In genomic region chr19:16714702-16715294, GRCh38 we compare ENCODE assay signal across 8 cellular contexts. TPM values are rescaled to one million over a fixed set of nuclear protein-coding genes. Genes with fewer than 3 reads are reported as not detected.
DNase-seq lines count a peak whose midpoint lies in the region; ATAC-seq and TF ChIP-seq lines count a peak whose summit lies in the region.

No MANE protein-coding gene starts in this region.

- intact Hi-C loops in ovary (cut with DNase I): no loop called here

- no peak for ATAC-seq in activated T-cell treated with anti-CD3 and anti-CD28 coated beads, Interleukin-2, amount 50 U/mL, for 4 hours
- ATAC-seq in GM21526 (IDR thresholded peaks at IDR 0.05; ENCODE audit: low FRiP score, unreplicated experiment) (no peak), HG03196 (IDR thresholded peaks at IDR 0.05; ENCODE audit: unreplicated experiment) (no peak)

- 13 to 20% (median 14%) methylated on average over 14 of the region's 14 CpGs for WGBS in ovary, 3 donors

- no peak for TF ChIP-seq POLR2A in ovary (IDR thresholded peaks at IDR 0.05)

- H3K9me3 Mint-ChIP-seq in activated T-cell treated with anti-CD3 and anti-CD28 coated beads, Interleukin-2, amount 50 U/mL, for 4 hours: no peaks in the 10 kb centered on the region

- H3K36me3 ChIP-seq in H7 (replicated peaks; ENCODE audit: control insufficient read depth, insufficient read depth, low read length) (no peaks in the 10 kb centered on the region), NT2/D1 (ENCODE audit: insufficient read depth, insufficient read length, low read length) (no peaks in the 10 kb centered on the region), ovary (no peaks in the 10 kb centered on the region)

- H3K27me3 ChIP-seq in H7 (ENCODE audit: control insufficient read depth, insufficient read depth, low read length) (no peaks in the 10 kb centered on the region), NT2/D1 (ENCODE audit: insufficient read depth, insufficient read length) (no peaks in the 10 kb centered on the region), ovary (no peaks in the 10 kb centered on the region)

- no peak overlapping the region for H3K9ac ChIP-seq in NT2/D1 (ENCODE audit: insufficient read length, low read depth)

- TF ChIP-seq EP300 in ovary (IDR thresholded peaks at IDR 0.05): no peak

- peak; percentile 73 for DNase-seq in H7
- DNase-seq in NT2/D1 (ENCODE audit: low read depth, low spot score): peak; percentile 49
- peak; percentile 10 for DNase-seq in activated T-cell treated with anti-CD3 and anti-CD28 coated beads, Interleukin-2, amount 50 U/mL, for 4 hours
- peak; percentile 41 for DNase-seq in fibroblast of villous mesenchyme (ENCODE audit: low read depth)
- DNase-seq in ovary: peak; percentile 16 to 68 (median 33)

- no peaks in the 10 kb centered on the region for H3K36me3 Mint-ChIP-seq in activated T-cell treated with anti-CD3 and anti-CD28 coated beads, Interleukin-2, amount 50 U/mL, for 4 hours (ENCODE audit: insufficient read depth)

- H3K9me3 ChIP-seq in NT2/D1 (ENCODE audit: insufficient read depth, low read length) (no peaks in the 10 kb centered on the region), ovary (no peaks in the 10 kb centered on the region)

- TF ChIP-seq CTCF in C4-2B (conservative IDR thresholded peaks at IDR 0.05): peak; percentile 94
- TF ChIP-seq CTCF in fibroblast of villous mesenchyme (IDR thresholded peaks at IDR 0.05; ENCODE audit: insufficient read depth, low read depth, low read length): peak; percentile 91
- peak; percentile 33 to 51 (median 42) for TF ChIP-seq CTCF in ovary (IDR thresholded peaks at IDR 0.05)

- H3K4me1 ChIP-seq in NT2/D1 (ENCODE audit: insufficient read depth, insufficient read length) (no peaks in the 10 kb centered on the region), ovary (ENCODE audit: insufficient read depth) (no peaks in the 10 kb centered on the region)

- H3K4me3 Mint-ChIP-seq in activated T-cell treated with anti-CD3 and anti-CD28 coated beads, Interleukin-2, amount 50 U/mL, for 4 hours: no peak overlapping the region

- H3K4me3 ChIP-seq in H7 (ENCODE audit: insufficient read depth, low read depth, low read length): no peak overlapping the region
- no peak overlapping the region for H3K4me3 ChIP-seq in NT2/D1 (ENCODE audit: insufficient read length, low read depth)
- no peak overlapping the region for H3K4me3 ChIP-seq in fibroblast of villous mesenchyme (ENCODE audit: low read depth, low read length)
- no peak overlapping the region for H3K4me3 ChIP-seq in ovary

- peaks cover 11% of the 10 kb centered on the region for H3K27me3 Mint-ChIP-seq in activated T-cell treated with anti-CD3 and anti-CD28 coated beads, Interleukin-2, amount 50 U/mL, for 4 hours (ENCODE audit: low read depth)

- H3K4me1 Mint-ChIP-seq in activated T-cell treated with anti-CD3 and anti-CD28 coated beads, Interleukin-2, amount 50 U/mL, for 4 hours (ENCODE audit: low read depth): peaks cover 4% of the 10 kb centered on the region

- H3K27ac ChIP-seq in C4-2B (no peak overlapping the region), ovary (no peak overlapping the region)

RNA-seq across cellular contexts. Expression of gene NWD1, which starts 4.8 kb away (rescaled TPM):
- total RNA-seq in H7 (2014; rRNA removed; shearing (Covaris generic)): not detected in 2 replicates
- not detected for total RNA-seq in activated T-cell treated with anti-CD3 and anti-CD28 coated beads, Interleukin-2, amount 50 U/mL, for 4 hours
- total RNA-seq in fibroblast of villous mesenchyme (not detected in 2 replicates), ovary (1 to 10 TPM in 2 of 7 donors, under 1 TPM in 3, not detected in 2; 0.60 to 5.2 (median 0.94) TPM)
- polyA plus RNA-seq in ovary: under 1 TPM; 0.03 to 0.04 TPM

RNA-seq across cellular contexts. Expression of gene TMEM38A, which starts 53.9 kb away (rescaled TPM):
- total RNA-seq in H7 (2014; rRNA removed; shearing (Covaris generic)): 3.5 and 7.4 TPM in 2 replicates
- under 1 TPM; 0.27 to 0.89 (median 0.45) TPM for total RNA-seq in activated T-cell treated with anti-CD3 and anti-CD28 coated beads, Interleukin-2, amount 50 U/mL, for 4 hours
- total RNA-seq in fibroblast of villous mesenchyme: 1.3 and 2.2 TPM in 2 replicates
- 1 to 10 TPM in 6 of 7 donors, under 1 TPM in 1; 0.83 to 7.5 (median 3.9) TPM for total RNA-seq in ovary
- polyA plus RNA-seq in ovary: 1 to 10 TPM; 2.2 to 3.1 TPM

RNA-seq across cellular contexts. Expression of gene SMIM7, which starts 54.9 kb away (rescaled TPM):
- 58.0 and 62.9 TPM in 2 replicates for total RNA-seq in H7 (2014; rRNA removed; shearing (Covaris generic))
- 10 to 100 TPM; 55.3 to 60.2 (median 60.2) TPM for total RNA-seq in activated T-cell treated with anti-CD3 and anti-CD28 coated beads, Interleukin-2, amount 50 U/mL, for 4 hours
- 60.6 and 68.7 TPM in 2 replicates for total RNA-seq in fibroblast of villous mesenchyme
- 100 to 1,000 TPM in 1 of 7 donors, 10 to 100 TPM in 6; 59.1 to 109 (median 71.8) TPM for total RNA-seq in ovary
- polyA plus RNA-seq in ovary: 100 to 1,000 TPM in 1 of 2 donors, 10 to 100 TPM in 1; 87.5 to 123 TPM

Comparison
In these comparisons a context has a peak if more than half of its experiments do, and no peak if none do; other contexts are left out.
1. CTCF ChIP-seq: peak in every context shown above with its lines; median percentile 94 in C4-2B; 91 in fibroblast of villous mesenchyme; 42 in ovary.
2. DNase-seq: peak in every context shown above with its lines; median percentile 73 in H7; 49 in NT2/D1; 41 in fibroblast of villous mesenchyme; 33 in ovary; 10 in activated T-cell treated with anti-CD3 and anti-CD28 coated beads, Interleukin-2, amount 50 U/mL, for 4 hours.